In genomic region chrX:384861-385260, GRCh38 we compare ENCODE assay signal across 25 cellular contexts. TPM values are rescaled to one million over a fixed set of nuclear protein-coding genes. Genes with fewer than 3 reads are reported as not detected.
DNase-seq lines count a peak whose midpoint lies in the region; ATAC-seq and TF ChIP-seq lines count a peak whose summit lies in the region.
"Had no signal": no experiment of that assay in that cellular context is flagged by ENCODE, and none has a peak within 500 bp of the region (broad histone marks: within the 10 kb centered on the region; RNA-seq: fewer than 3 reads in every experiment).

No MANE protein-coding gene starts in this region.

- H2BK15ac ChIP-seq in H9 (ENCODE audit: low read depth, low read length): no peak overlapping the region
- no peak overlapping the region for H2BK15ac ChIP-seq in mesenchymal stem cell (ENCODE audit: low read depth, poor library complexity, severe bottlenecking)

- H4K5ac ChIP-seq in H9 (ENCODE audit: insufficient read length, low read depth, low read length): no peak overlapping the region

- H2BK5ac ChIP-seq in H9 (ENCODE audit: insufficient read length, low read length) (no peak overlapping the region), mesenchymal stem cell (ENCODE audit: low read depth, low read length, poor library complexity, severe bottlenecking) (no peak overlapping the region)

- no peak overlapping the region for H3K27ac Mint-ChIP-seq in MCF 10A (ENCODE audit: low read depth, unreplicated experiment)
- H3K27ac Mint-ChIP-seq in H9: no peak overlapping the region
- no peak overlapping the region for H3K27ac Mint-ChIP-seq in endodermal cell
- no peak overlapping the region for H3K27ac Mint-ChIP-seq in neural progenitor cell
- H3K27ac Mint-ChIP-seq: activated CD4-positive, alpha-beta T cell treated with anti-CD3 and anti-CD28 coated beads, Interleukin-2, amount 10 ng/mL, durations not matched to agents 7 days and 5 days had no signal

- CTCF ChIA-PET in MCF 10A (lab: Yijun Ruan, JAX): no interaction called here

- DNase-seq in MCF 10A (ENCODE audit: unreplicated experiment) (no peak), breast epithelium (ENCODE audit: low spot score in 2 of 2) (no peak), H9 (no peak), endodermal cell (no peak), neural progenitor cell (ENCODE audit: low spot score) (no peak), T1000 (lab: John Stamatoyannopoulos, UW) (no peak), mesenchymal stem cell (no peak)
- DNase-seq: activated CD4-positive, alpha-beta T cell treated with anti-CD3 and anti-CD28 coated beads, Interleukin-2, amount 10 ng/mL, durations not matched to agents 7 days and 5 days; activated gamma-delta T cell treated with Interleukin-2 at 50 U/mL for 16 hours; Calu3; colonic mucosa; effector CD8-positive, alpha-beta T cell; head of caudate nucleus; KG1; NCI-H1417; NCI-H2107; OCI-M1; retina; stimulated activated naive CD8-positive, alpha-beta T cell treated with anti-CD3 and anti-CD28 coated beads, Interleukin-15, Interleukin-2, amounts not matched to agents 100 U/mL and 50 U/mL, for 24 hours; testis; uterus had no signal

- H3K27ac ChIP-seq in breast epithelium (no peak overlapping the region), H9 (ENCODE audit: insufficient read length, low read depth, low read length) (no peak overlapping the region), endodermal cell (ENCODE audit: low read depth, low read length) (no peak overlapping the region), neural progenitor cell (no peak overlapping the region), mesenchymal stem cell (ENCODE audit: low read length, poor library complexity, severe bottlenecking) (no peak overlapping the region)
- H3K27ac ChIP-seq: colonic mucosa, skin epidermis, testis, uterus had no signal

- H3K9me3 Mint-ChIP-seq in MCF 10A (ENCODE audit: unreplicated experiment) (no peaks in the 10 kb centered on the region), H9 (no peaks in the 10 kb centered on the region; a peak in 1 of 5 replicates), endodermal cell (no peaks in the 10 kb centered on the region), neural progenitor cell (no peaks in the 10 kb centered on the region)
- H3K9me3 Mint-ChIP-seq: activated CD4-positive, alpha-beta T cell treated with anti-CD3 and anti-CD28 coated beads, Interleukin-2, amount 10 ng/mL, durations not matched to agents 7 days and 5 days had no signal

- H3K18ac ChIP-seq in H9 (ENCODE audit: insufficient read length, low read depth, low read length) (no peak overlapping the region), mesenchymal stem cell (ENCODE audit: low read depth in 1 of 2, low read length in 2 of 2) (no peak overlapping the region)

- H3K79me2 ChIP-seq in H9 (ENCODE audit: insufficient read depth, low read length): peaks cover 7% of the 10 kb centered on the region; the same call in 1 of the 2 replicates
- peaks cover 58% of the 10 kb centered on the region for H3K79me2 ChIP-seq in neural progenitor cell (ENCODE audit: low read depth)

- intact Hi-C loops in MCF 10A (cut with micrococcal nuclease): no loop called here
- intact Hi-C loops in breast epithelium (cut with DNase I; ENCODE audit: low total_unique reads): no loop called here

- H4K20me1 ChIP-seq in H9 (ENCODE audit: control insufficient read depth, insufficient read depth, insufficient read length) (no peaks in the 10 kb centered on the region), neural progenitor cell (ENCODE audit: low read depth) (peaks cover 6% of the 10 kb centered on the region)

- H3K4me1 Mint-ChIP-seq in MCF 10A (ENCODE audit: insufficient read depth, unreplicated experiment): no peaks in the 10 kb centered on the region
- H3K4me1 Mint-ChIP-seq in H9: peaks cover 0 to 8% of the 10 kb centered on the region in 2 experiments; a peak in 2 of 4 replicates
- peaks cover 4% of the 10 kb centered on the region for H3K4me1 Mint-ChIP-seq in endodermal cell
- peaks cover 18% of the 10 kb centered on the region for H3K4me1 Mint-ChIP-seq in neural progenitor cell

- no peak for TF ChIP-seq POLR2A in breast epithelium (IDR thresholded peaks at IDR 0.05)

- H3K4me3 ChIP-seq in breast epithelium (no peak overlapping the region), endodermal cell (ENCODE audit: low read length) (no peak overlapping the region), neural progenitor cell (no peak overlapping the region), mesenchymal stem cell (ENCODE audit: insufficient read depth in 1 of 2, low read depth in 1 of 2, low read length in 2 of 2) (no peak overlapping the region)
- H3K4me3 ChIP-seq: colonic mucosa, skin epidermis, testis, uterus had no signal

- no peak overlapping the region for H3T11ph ChIP-seq in H9 (ENCODE audit: low read length)

- H3K36me3 Mint-ChIP-seq in MCF 10A (ENCODE audit: insufficient read depth, unreplicated experiment) (peaks cover 9% of the 10 kb centered on the region), H9 (ENCODE audit: insufficient read depth in 1 of 3, low read depth in 3 of 3) (peaks cover 4 to 8% (median 4%) of the 10 kb centered on the region in 3 experiments; a peak in 6 of 7 replicates), endodermal cell (ENCODE audit: low read depth) (peaks cover 12% of the 10 kb centered on the region), neural progenitor cell (peaks cover 2% of the 10 kb centered on the region)

- H3K36me3 ChIP-seq in breast epithelium: no peaks in the 10 kb centered on the region
- no peaks in the 10 kb centered on the region for H3K36me3 ChIP-seq in endodermal cell (ENCODE audit: control insufficient read depth, insufficient read depth, low read length)
- H3K36me3 ChIP-seq in neural progenitor cell: no peaks in the 10 kb centered on the region
- H3K36me3 ChIP-seq in mesenchymal stem cell (ENCODE audit: control insufficient read depth in 1 of 2, insufficient read depth in 2 of 2, low read depth in 1 of 2, low read length in 2 of 2): peaks cover 0 to 5% of the 10 kb centered on the region in 2 experiments
- H3K36me3 ChIP-seq: colonic mucosa, uterus had no signal

- H3K27me3 ChIP-seq in breast epithelium (no peaks in the 10 kb centered on the region), H9 (ENCODE audit: insufficient read depth, low read length) (no peaks in the 10 kb centered on the region), endodermal cell (ENCODE audit: control insufficient read depth, insufficient read depth, low read length, poor library complexity, severe bottlenecking) (no peaks in the 10 kb centered on the region), neural progenitor cell (no peaks in the 10 kb centered on the region), mesenchymal stem cell (ENCODE audit: control insufficient read depth in 1 of 2, insufficient read depth in 1 of 2, low read length in 2 of 2) (no peaks in the 10 kb centered on the region)
- H3K27me3 ChIP-seq: BLaER1 treated with 17β-estradiol and CSF1 and Interleukin-3, amounts not matched to agents 10 nM and 100 nM; colonic mucosa; testis; uterus had no signal

- no peak overlapping the region for H3K56ac ChIP-seq in H9 (ENCODE audit: insufficient read length, low read depth, low read length)

- H4K91ac ChIP-seq in H9 (ENCODE audit: insufficient read length, low read depth, low read length): no peak overlapping the region
- H4K91ac ChIP-seq in mesenchymal stem cell (ENCODE audit: low read length): no peak overlapping the region

- BruUV-seq in MCF 10A (replicated peaks; lab: Mats Ljungman, UMichigan): no TSS peak

- H2BK120ac ChIP-seq in H9 (ENCODE audit: low read depth, low read length, poor library complexity, severe bottlenecking) (no peak overlapping the region), mesenchymal stem cell (ENCODE audit: low read depth, low read length) (no peak overlapping the region)

- H3K4me3 Mint-ChIP-seq in MCF 10A (ENCODE audit: unreplicated experiment): peak overlapping the region; percentile 28
- H3K4me3 Mint-ChIP-seq in H9: peak overlapping the region; percentile 53 to 61; a peak in 4 of 5 replicates
- peak overlapping the region; percentile 84 for H3K4me3 Mint-ChIP-seq in endodermal cell
- H3K4me3 Mint-ChIP-seq in neural progenitor cell: peak overlapping the region; percentile 68

- H3K79me1 ChIP-seq in H9 (ENCODE audit: insufficient read depth, low read depth, low read length, poor library complexity, severe bottlenecking): peaks cover 4% of the 10 kb centered on the region
- peaks cover 30% of the 10 kb centered on the region for H3K79me1 ChIP-seq in mesenchymal stem cell (replicated peaks; ENCODE audit: low read length, poor library complexity, severe bottlenecking)

- H3K4me1 ChIP-seq in breast epithelium (no peaks in the 10 kb centered on the region), H9 (ENCODE audit: insufficient read depth, low read length) (no peaks in the 10 kb centered on the region), endodermal cell (ENCODE audit: control insufficient read depth, insufficient read depth, low read length) (no peaks in the 10 kb centered on the region), neural progenitor cell (no peaks in the 10 kb centered on the region), mesenchymal stem cell (ENCODE audit: control insufficient read depth, insufficient read depth, low read depth, low read length) (peaks cover 8% of the 10 kb centered on the region)
- H3K4me1 ChIP-seq: colonic mucosa had no signal

- no CpG with 5 or more reads among the region's 9 CpGs for WGBS in H9 (ENCODE audit: extremely low coverage, insufficient read length, low lambda C conversion rate)
- WGBS in endodermal cell (ENCODE audit: insufficient coverage in 1 of 2, insufficient read length in 1 of 2), 2 experiments: 96 to 100% methylated on average over 5 to 9 of the region's 9 CpGs
- WGBS in mesenchymal stem cell: 96% methylated on average over 9 of the region's 9 CpGs

- no peaks in the 10 kb centered on the region for H3K9me3 ChIP-seq in breast epithelium
- H3K9me3 ChIP-seq in H9 (ENCODE audit: control insufficient read depth, low read depth, low read length): no peaks in the 10 kb centered on the region
- H3K9me3 ChIP-seq in endodermal cell (ENCODE audit: control insufficient read depth, low read length): no peaks in the 10 kb centered on the region
- H3K9me3 ChIP-seq in neural progenitor cell (ENCODE audit: low read depth): no peaks in the 10 kb centered on the region
- H3K9me3 ChIP-seq in mesenchymal stem cell (ENCODE audit: control insufficient read depth, low read length): no peaks in the 10 kb centered on the region
- H3K9me3 ChIP-seq: BLaER1 treated with 17β-estradiol and CSF1 and Interleukin-3, amounts not matched to agents 10 nM and 100 nM; colonic mucosa; testis; uterus had no signal

- POLR2A ChIA-PET in MCF 10A (lab: Yijun Ruan, JAX): no interaction called here

- H3K4me2 ChIP-seq in H9 (ENCODE audit: insufficient read depth, insufficient read length, low read length): no peak overlapping the region
- no peak overlapping the region for H3K4me2 ChIP-seq in neural progenitor cell
- H3K4me2 ChIP-seq in mesenchymal stem cell (ENCODE audit: low read length, poor library complexity, severe bottlenecking): no peak overlapping the region

- H3K27me3 Mint-ChIP-seq in MCF 10A (ENCODE audit: insufficient read depth, unreplicated experiment) (no peaks in the 10 kb centered on the region), H9 (ENCODE audit: low read depth) (peaks cover 3% of the 10 kb centered on the region; the same call in 1 of the 2 replicates), endodermal cell (ENCODE audit: insufficient read depth) (no peaks in the 10 kb centered on the region), neural progenitor cell (ENCODE audit: insufficient read depth, low read depth) (peaks cover 16% of the 10 kb centered on the region)
- H3K27me3 Mint-ChIP-seq: activated CD4-positive, alpha-beta T cell treated with anti-CD3 and anti-CD28 coated beads, Interleukin-2, amount 10 ng/mL, durations not matched to agents 7 days and 5 days had no signal

- TF ChIP-seq CTCF in MCF 10A (IDR thresholded peaks at IDR 0.05; ENCODE audit: unreplicated experiment): no peak
- no peak for TF ChIP-seq CTCF in breast epithelium (IDR thresholded peaks at IDR 0.05)
- TF ChIP-seq CTCF in H9 (conservative IDR thresholded peaks at IDR 0.05): no peak
- no peak for TF ChIP-seq CTCF in endodermal cell (conservative IDR thresholded peaks at IDR 0.05)
- TF ChIP-seq CTCF in neural progenitor cell (IDR thresholded peaks at IDR 0.05): no peak

- H4K8ac ChIP-seq in H9 (replicated peaks; ENCODE audit: insufficient read length, low read depth, low read length) (no peak overlapping the region), mesenchymal stem cell (ENCODE audit: low read length) (no peak overlapping the region)

- no peak overlapping the region for H2AFZ ChIP-seq in H9 (ENCODE audit: low read length)
- no peak overlapping the region for H2AFZ ChIP-seq in neural progenitor cell (replicated peaks)
- no peak overlapping the region for H2AFZ ChIP-seq in mesenchymal stem cell (ENCODE audit: low read depth, low read length)

- H2AK5ac ChIP-seq in H9 (ENCODE audit: insufficient read length, low read length) (no peak overlapping the region), mesenchymal stem cell (ENCODE audit: low read length, severe bottlenecking) (no peak overlapping the region)

- no peak overlapping the region for H2BK20ac ChIP-seq in H9 (ENCODE audit: low read depth, low read length, poor library complexity, severe bottlenecking)

- H3K14ac ChIP-seq in H9 (ENCODE audit: insufficient read depth, low read length): no peak overlapping the region
- no peak overlapping the region for H3K14ac ChIP-seq in mesenchymal stem cell (ENCODE audit: low read length in 2 of 2)

- no peak for ATAC-seq in GM18511 (IDR thresholded peaks at IDR 0.05; ENCODE audit: unreplicated experiment)
- ATAC-seq: SK-N-SH treated with all-trans-retinoic acid at 6 μM for 48 hours; stimulated activated naive CD8-positive, alpha-beta T cell treated with anti-CD3 and anti-CD28 coated beads, Interleukin-15, Interleukin-2, amounts not matched to agents 100 U/mL and 50 U/mL, for 24 hours had no signal

- H2BK12ac ChIP-seq in H9 (ENCODE audit: insufficient read length, low read depth, low read length): no peak overlapping the region
- H2BK12ac ChIP-seq in mesenchymal stem cell (ENCODE audit: low read length in 2 of 2): no peak overlapping the region

- H3K9ac ChIP-seq in H9 (ENCODE audit: extremely low read depth, insufficient read length, low read length) (peak overlapping the region; percentile 22), endodermal cell (ENCODE audit: extremely low read depth, low read length, poor library complexity, severe bottlenecking) (no peak overlapping the region), neural progenitor cell (no peak overlapping the region), mesenchymal stem cell (ENCODE audit: low read length) (no peak overlapping the region)

- H3K23ac ChIP-seq in H9 (ENCODE audit: insufficient read length, low read depth, low read length) (no peak overlapping the region), mesenchymal stem cell (ENCODE audit: low read length in 2 of 2) (no peak overlapping the region)

- H3F3A ChIP-seq in neural progenitor cell (ENCODE audit: low read depth): peaks cover 9% of the 10 kb centered on the region

- peaks cover 5% of the 10 kb centered on the region for H3K23me2 ChIP-seq in H9 (ENCODE audit: insufficient read length, low read depth, low read length, poor library complexity, severe bottlenecking)

- no peak overlapping the region for H3K4ac ChIP-seq in H9 (ENCODE audit: low read depth, low read length)
- H3K4ac ChIP-seq in mesenchymal stem cell (ENCODE audit: low read depth in 1 of 2, low read length in 2 of 2): no peak overlapping the region

RNA-seq across cellular contexts. Expression of gene PPP2R3B, which starts 1.8 kb away (rescaled TPM):
- total RNA-seq in MCF 10A (2022): 13.7 and 14.0 TPM in 2 replicates
- 10 to 100 TPM; 10.4 to 23.3 (median 23.1) TPM for total RNA-seq in breast epithelium
- total RNA-seq in H9 (2021): 63.3 and 72.1 TPM in 2 replicates
- 10 to 100 TPM; 72.5 to 98.7 TPM for total RNA-seq in endodermal cell
- 66.6 TPM for polyA plus RNA-seq in endodermal cell (2013, experiment 1 of 2)
- polyA plus RNA-seq in endodermal cell (2013, experiment 2 of 2): 66.5 TPM
- 30.3 and 81.8 TPM in 2 replicates for total RNA-seq in neural progenitor cell (ENCODE audit: low replicate concordance)
- 6.5 TPM for polyA plus RNA-seq in mesenchymal stem cell (2013, experiment 1 of 2)
- 6.4 TPM for polyA plus RNA-seq in mesenchymal stem cell (2013, experiment 2 of 2)

Comparison
In these comparisons a context has a peak if more than half of its experiments do, and no peak if none do; other contexts are left out.
1. H3K4me3 Mint-ChIP-seq: peak in every context shown above with its lines; median percentile 84 in endodermal cell; 68 in neural progenitor cell; 57 in H9; 28 in MCF 10A.